In genomic region chr1:51616903-51617708, GRCh38 we compare ENCODE assay signal across 8 cellular contexts. TPM values are rescaled to one million over a fixed set of nuclear protein-coding genes. Genes with fewer than 3 reads are reported as not detected.
DNase-seq lines count a peak whose midpoint lies in the region; ATAC-seq and TF ChIP-seq lines count a peak whose summit lies in the region.

Gene OSBPL9 (plus strand): TSS chr1:51617092. CDS start chr1:51617111, 19 bp downstream.

- H3K27ac Mint-ChIP-seq in activated CD4-positive, alpha-beta T cell treated with anti-CD3 and anti-CD28 coated beads, Interleukin-2, amount 10 ng/mL, durations not matched to agents 24 days and 14 days: peak within 1 kb of the TSS; percentile 97

- H3K27me3 ChIP-seq in BE2C (no peaks in the 10 kb centered on the region), colonic mucosa (no peaks in the 10 kb centered on the region)

- TF ChIP-seq CTCF in BE2C (IDR thresholded peaks at IDR 0.05; ENCODE audit: low read depth, low read length) (no peak), colonic mucosa (IDR thresholded peaks at IDR 0.05) (no peak)

- intact Hi-C loops in activated CD4-positive, alpha-beta T cell treated with anti-CD3 and anti-CD28 coated beads, Interleukin-2, amount 10 ng/mL, durations not matched to agents 24 days and 14 days (cut with micrococcal nuclease): loop anchor here (5.0 to 10.0 kb wide), 5 partner anchors 50 to 1710 kb away; partner anchors contain the start of genes BTF3L4, EPS15, LRP8 and NRDC
- intact Hi-C loops in colonic mucosa (cut with DNase I): no loop called here

- H3K9me3 ChIP-seq in BE2C (no peaks in the 10 kb centered on the region), colonic mucosa (no peaks in the 10 kb centered on the region)

- peak; percentile 86 for ATAC-seq in GM19324 (IDR thresholded peaks at IDR 0.05; ENCODE audit: low FRiP score, unreplicated experiment)
- ATAC-seq in HG03469 (IDR thresholded peaks at IDR 0.05; ENCODE audit: unreplicated experiment): peak; percentile 69
- ATAC-seq in left lobe of liver: peak; percentile 86

- H3K4me1 Mint-ChIP-seq in activated CD4-positive, alpha-beta T cell treated with anti-CD3 and anti-CD28 coated beads, Interleukin-2, amount 10 ng/mL, durations not matched to agents 24 days and 14 days: peaks cover 23% of the 10 kb centered on the region

- H3K4me3 ChIP-seq in BE2C (ENCODE audit: low read depth, low read length) (peak within 1 kb of the TSS; percentile 81), colonic mucosa (peak within 1 kb of the TSS; percentile 68)

- no peaks in the 10 kb centered on the region for H3K9me3 Mint-ChIP-seq in activated CD4-positive, alpha-beta T cell treated with anti-CD3 and anti-CD28 coated beads, Interleukin-2, amount 10 ng/mL, durations not matched to agents 24 days and 14 days

- H3K36me3 Mint-ChIP-seq in activated CD4-positive, alpha-beta T cell treated with anti-CD3 and anti-CD28 coated beads, Interleukin-2, amount 10 ng/mL, durations not matched to agents 24 days and 14 days (ENCODE audit: low read depth): no peaks in the 10 kb centered on the region

- DNase-seq in BE2C (peak; percentile 79), NCI-H526 treated with DMSO at 0.1 percent for 48 hours (lab: John Stamatoyannopoulos, UW) (peak; percentile 82), colonic mucosa (peak; percentile 93), left lobe of liver (ENCODE audit: low spot score) (peak; percentile 88)
- peak; percentile 95 for DNase-seq in activated CD4-positive, alpha-beta T cell treated with anti-CD3 and anti-CD28 coated beads, Interleukin-2, amount 10 ng/mL, durations not matched to agents 24 days and 14 days
- peak; percentile 83 to 87 for DNase-seq in stimulated activated CD4-positive, alpha-beta T cell treated with anti-CD3 and anti-CD28 coated beads, Interleukin-2, amount 100 ng/mL, for 24 hours

- peaks cover 6% of the 10 kb centered on the region for H3K27me3 Mint-ChIP-seq in activated CD4-positive, alpha-beta T cell treated with anti-CD3 and anti-CD28 coated beads, Interleukin-2, amount 10 ng/mL, durations not matched to agents 24 days and 14 days

- peak within 1 kb of the TSS; percentile 42 for H3K27ac ChIP-seq in colonic mucosa

- peak within 1 kb of the TSS; percentile 99 for H3K4me3 Mint-ChIP-seq in activated CD4-positive, alpha-beta T cell treated with anti-CD3 and anti-CD28 coated beads, Interleukin-2, amount 10 ng/mL, durations not matched to agents 24 days and 14 days

- peak within 1 kb of the TSS; percentile 82 to 87 for H3K9ac ChIP-seq in colonic mucosa (ENCODE audit: low read depth in 2 of 2, low read length in 2 of 2)

- H3K4me1 ChIP-seq in BE2C (no peaks in the 10 kb centered on the region), colonic mucosa (peaks cover 7% of the 10 kb centered on the region)

- H3K36me3 ChIP-seq in BE2C: no peaks in the 10 kb centered on the region
- H3K36me3 ChIP-seq in colonic mucosa: no peaks in the 10 kb centered on the region

RNA-seq across cellular contexts. Expression of gene OSBPL9, which starts in this region (rescaled TPM):
- 20.4 TPM for polyA plus RNA-seq in BE2C (2012; ENCODE audit: insufficient read depth, insufficient read length, low read depth)
- 47.4 and 47.9 TPM in 2 replicates for total RNA-seq in activated CD4-positive, alpha-beta T cell treated with anti-CD3 and anti-CD28 coated beads, Interleukin-2, amount 10 ng/mL, durations not matched to agents 24 days and 14 days
- total RNA-seq in colonic mucosa (10 to 100 TPM; 37.3 to 59.6 TPM), left lobe of liver (61.1 TPM)

Comparison
In these comparisons a context has a peak if more than half of its experiments do, and no peak if none do; other contexts are left out.
1. Peak in every context shown above with its lines: DNase-seq, ATAC-seq, H3K4me3 ChIP-seq and H3K27ac ChIP-seq.